ENCODE assay signal across 1 cellular context in genomic region chr1:62210960-62211359, GRCh38.
TF ChIP-seq lines count a peak whose summit lies in the region.

No MANE protein-coding gene starts in this region.

TF ChIP-seq in H1, 55 proteins besides CTCF, POLR2A, EP300 and RAD21:
- 0 out of 2 replicates have a peak, but pooled peaks have one; percentile 4 for TF ChIP-seq E2F6 (IDR thresholded peaks at IDR 0.05)
- peak; percentile 80; the same call in 1 of the 2 replicates for TF ChIP-seq POLR2AphosphoS5 (IDR thresholded peaks at IDR 0.05; ENCODE audit: low read depth, low read length)
- TF ChIP-seq CREB1 (IDR thresholded peaks at IDR 0.05), result no peak
- 0 out of 2 replicates have a peak, but pooled peaks have one; percentile 43 for TF ChIP-seq GTF2F1 (IDR thresholded peaks at IDR 0.05; ENCODE audit: borderline replicate concordance, low read depth, low read length)
